Comparison of ENCODE assay signal across 23 cellular contexts in genomic region chr10:100496567-100496966, GRCh38. TPM values are rescaled to one million over a fixed set of nuclear protein-coding genes. Genes with fewer than 3 reads are reported as not detected.
A peak's percentile ranks its signal among the peaks of the same experiment; 100 is the strongest.
DNase-seq lines count a peak whose midpoint lies in the region; ATAC-seq and TF ChIP-seq lines count a peak whose summit lies in the region.
"Had no signal": no experiment of that assay in that cellular context is flagged by ENCODE, and none has a peak within 500 bp of the region (broad histone marks: within the 10 kb centered on the region; RNA-seq: fewer than 3 reads in every experiment).

No MANE protein-coding gene starts in this region.

- H3K4me1 Mint-ChIP-seq in activated CD8-positive, alpha-beta memory T cell treated with anti-CD3 and anti-CD28 coated beads, Interleukin-2, amount 10 ng/mL, durations not matched to agents 7 days and 5 days = peaks cover 57% of the 10 kb centered on the region
- H3K4me1 Mint-ChIP-seq in activated CD8-positive, alpha-beta T cell treated with anti-CD3 and anti-CD28 coated beads for 36 hours (ENCODE audit: low read depth) = peaks cover 17% of the 10 kb centered on the region
- H3K4me1 Mint-ChIP-seq: GM23338, IgD-negative memory B cell had no signal

- H3K9me3 ChIP-seq in tibial artery = no peaks in the 10 kb centered on the region
- H3K9me3 ChIP-seq in gastrocnemius medialis = no peaks in the 10 kb centered on the region
- H3K9me3 ChIP-seq: A549, Caco-2 had no signal

- H3K27me3 Mint-ChIP-seq in activated CD8-positive, alpha-beta memory T cell treated with anti-CD3 and anti-CD28 coated beads, Interleukin-2, amount 10 ng/mL, durations not matched to agents 7 days and 5 days = no peaks in the 10 kb centered on the region
- H3K27me3 Mint-ChIP-seq in activated CD8-positive, alpha-beta T cell treated with anti-CD3 and anti-CD28 coated beads for 36 hours = no peaks in the 10 kb centered on the region
- H3K27me3 Mint-ChIP-seq: CD4-positive, alpha-beta T cell; IgD-negative memory B cell had no signal

- no peak overlapping the region for H3K27ac ChIP-seq in tibial artery
- H3K27ac ChIP-seq in gastrocnemius medialis = no peak overlapping the region
- H3K27ac ChIP-seq: A549 had no signal

- no peak for TF ChIP-seq CTCF in activated CD8-positive, alpha-beta T cell treated with anti-CD3 and anti-CD28 coated beads for 36 hours (IDR thresholded peaks at IDR 0.05)
- TF ChIP-seq CTCF in tibial artery (IDR thresholded peaks at IDR 0.05) (no peak), gastrocnemius medialis (IDR thresholded peaks at IDR 0.05 in 4 of 5, conservative IDR thresholded peaks at IDR 0.05 in 1 of 5) (no peak)

- no peaks in the 10 kb centered on the region for H3K9me3 Mint-ChIP-seq in activated CD8-positive, alpha-beta memory T cell treated with anti-CD3 and anti-CD28 coated beads, Interleukin-2, amount 10 ng/mL, durations not matched to agents 7 days and 5 days (ENCODE audit: low read depth)
- no peaks in the 10 kb centered on the region for H3K9me3 Mint-ChIP-seq in activated CD8-positive, alpha-beta T cell treated with anti-CD3 and anti-CD28 coated beads for 36 hours
- H3K9me3 Mint-ChIP-seq: CD4-positive, alpha-beta T cell; GM23338; IgD-negative memory B cell had no signal

- H3K27me3 ChIP-seq in tibial artery (no peaks in the 10 kb centered on the region), gastrocnemius medialis (no peaks in the 10 kb centered on the region)

- no peak overlapping the region for H3K4me3 ChIP-seq in Jurkat, Clone E6-1 (ENCODE audit: low read length)
- H3K4me3 ChIP-seq in tibial artery (no peak overlapping the region), gastrocnemius medialis (no peak overlapping the region)
- H3K4me3 ChIP-seq: A549, GM12878, GM23338 had no signal

- H3K4me1 ChIP-seq in tibial artery = no peaks in the 10 kb centered on the region
- H3K4me1 ChIP-seq in gastrocnemius medialis = no peaks in the 10 kb centered on the region
- H3K4me1 ChIP-seq: A549, Caco-2 had no signal

- no peak for DNase-seq in activated CD8-positive, alpha-beta memory T cell treated with anti-CD3 and anti-CD28 coated beads, Interleukin-2, amount 10 ng/mL, durations not matched to agents 7 days and 5 days
- no peak for DNase-seq in activated CD8-positive, alpha-beta memory T cell treated with anti-CD3 and anti-CD28 coated beads for 24 hours
- DNase-seq in Jurkat, Clone E6-1 (ENCODE audit: low read depth, low spot score) = peak; percentile 80
- peak; percentile 50 for DNase-seq in activated CD8-positive, alpha-beta T cell treated with anti-CD3 and anti-CD28 coated beads for 36 hours
- peak; percentile 42 for DNase-seq in stimulated activated CD8-positive, alpha-beta memory T cell treated with anti-CD3 and anti-CD28 coated beads, Interleukin-4, amount 100 ng/mL, for 48 hours
- DNase-seq in tibial artery = no peak
- no peak for DNase-seq in gastrocnemius medialis
- DNase-seq: Caco-2; CD4-positive, alpha-beta T cell; GF-D8; HCEC 1CT; NCI-H187; NCI-H226; NCI-H524; NCI-H82; PC-3; RPMI8226; SIG-M5 had no signal

- no peak for ATAC-seq in activated CD8-positive, alpha-beta memory T cell treated with anti-CD3 and anti-CD28 coated beads, Interleukin-2, amount 10 ng/mL, durations not matched to agents 7 days and 5 days
- peak; percentile 60 for ATAC-seq in activated CD8-positive, alpha-beta T cell treated with anti-CD3 and anti-CD28 coated beads for 36 hours
- ATAC-seq in gastrocnemius medialis (no peak), GM19455 (IDR thresholded peaks at IDR 0.05; ENCODE audit: unreplicated experiment) (no peak)
- ATAC-seq: GM12878, GM23338, PC-3 had no signal

- POLR2A ChIA-PET in activated CD8-positive, alpha-beta T cell treated with anti-CD3 and anti-CD28 coated beads for 36 hours (lab: Charles Lee) = interaction anchor here (0.6 to 8.6 kb wide), 5 partner anchors 11 to 141 kb away, joined by 3 to 56 read pairs (median 4); no protein-coding TSS in a partner anchor

- TF ChIP-seq POLR2A in gastrocnemius medialis (IDR thresholded peaks at IDR 0.05) = no peak

- H3K4me3 Mint-ChIP-seq in activated CD8-positive, alpha-beta memory T cell treated with anti-CD3 and anti-CD28 coated beads, Interleukin-2, amount 10 ng/mL, durations not matched to agents 7 days and 5 days = no peak overlapping the region
- H3K4me3 Mint-ChIP-seq in activated CD8-positive, alpha-beta T cell treated with anti-CD3 and anti-CD28 coated beads for 36 hours = no peak overlapping the region
- H3K4me3 Mint-ChIP-seq: CD4-positive, alpha-beta T cell; GM23338; IgD-negative memory B cell had no signal

- peaks cover 45 to 99% (median 63%) of the 10 kb centered on the region in 3 donors for H3K36me3 ChIP-seq in tibial artery
- H3K36me3 ChIP-seq in gastrocnemius medialis = peaks cover 0 to 74% of the 10 kb centered on the region in 2 donors

- peaks cover 68% of the 10 kb centered on the region for H3K36me3 Mint-ChIP-seq in activated CD8-positive, alpha-beta memory T cell treated with anti-CD3 and anti-CD28 coated beads, Interleukin-2, amount 10 ng/mL, durations not matched to agents 7 days and 5 days
- peaks cover 56% of the 10 kb centered on the region for H3K36me3 Mint-ChIP-seq in activated CD8-positive, alpha-beta T cell treated with anti-CD3 and anti-CD28 coated beads for 36 hours (ENCODE audit: low read depth)

- H3K27ac Mint-ChIP-seq in activated CD8-positive, alpha-beta memory T cell treated with anti-CD3 and anti-CD28 coated beads, Interleukin-2, amount 10 ng/mL, durations not matched to agents 7 days and 5 days = peak overlapping the region; percentile 24
- H3K27ac Mint-ChIP-seq in activated CD8-positive, alpha-beta T cell treated with anti-CD3 and anti-CD28 coated beads for 36 hours = peak overlapping the region; percentile 23
- H3K27ac Mint-ChIP-seq: CD4-positive, alpha-beta T cell; GM23338; IgD-negative memory B cell had no signal

- in situ Hi-C loops in gastrocnemius medialis (cut with MboI; ENCODE audit: low sequenced_read_pairs in 4 of 4) = no loop called here

- intact Hi-C loops in activated CD8-positive, alpha-beta T cell treated with anti-CD3 and anti-CD28 coated beads for 36 hours (cut with micrococcal nuclease) = no loop called here
- intact Hi-C loops in tibial artery (cut with DNase I; ENCODE audit: low total_unique reads) = no loop called here
- intact Hi-C loops in gastrocnemius medialis (cut with DNase I; ENCODE audit: low total_unique reads) = no loop called here

- CTCF ChIA-PET in activated CD8-positive, alpha-beta memory T cell treated with anti-CD3 and anti-CD28 coated beads, Interleukin-2, amount 10 ng/mL, durations not matched to agents 7 days and 5 days (lab: Charles Lee) = interaction anchor here (1.8 to 13.1 kb wide), 5 partner anchors 12 to 150 kb away, joined by 3 to 179 read pairs (median 29); partner anchors contain the start of gene SEC31B
- CTCF ChIA-PET in activated CD8-positive, alpha-beta T cell treated with anti-CD3 and anti-CD28 coated beads for 36 hours (lab: Charles Lee) = interaction anchor here (0.6 to 13.5 kb wide), 7 partner anchors 8 to 62 kb away, joined by 3 to 132 read pairs (median 5); no protein-coding TSS in a partner anchor

RNA-seq across cellular contexts. Expression of gene SEC31B, which starts 23.1 kb away (rescaled TPM):
- 100 to 1,000 TPM in 1 of 2 experiments, 10 to 100 TPM in 1; 42.9 to 120 TPM for total RNA-seq in activated CD8-positive, alpha-beta memory T cell treated with anti-CD3 and anti-CD28 coated beads, Interleukin-2, amount 10 ng/mL, durations not matched to agents 7 days and 5 days
- polyA plus RNA-seq in Jurkat, Clone E6-1 (2012; ENCODE audit: insufficient read depth, insufficient read length) = 62.2 TPM
- 10 to 100 TPM; 34.2 to 40.6 TPM for total RNA-seq in activated CD8-positive, alpha-beta T cell treated with anti-CD3 and anti-CD28 coated beads for 36 hours
- 1 to 10 TPM; 1.7 to 3.8 (median 2.1) TPM for total RNA-seq in gastrocnemius medialis

RNA-seq across cellular contexts. Expression of gene NDUFB8, which starts 33.1 kb away (rescaled TPM):
- 100 to 1,000 TPM; 268 to 300 TPM for total RNA-seq in activated CD8-positive, alpha-beta memory T cell treated with anti-CD3 and anti-CD28 coated beads, Interleukin-2, amount 10 ng/mL, durations not matched to agents 7 days and 5 days
- polyA plus RNA-seq in Jurkat, Clone E6-1 (2012; ENCODE audit: insufficient read depth, insufficient read length) = 172 TPM
- 100 to 1,000 TPM; 365 to 384 TPM for total RNA-seq in activated CD8-positive, alpha-beta T cell treated with anti-CD3 and anti-CD28 coated beads for 36 hours
- total RNA-seq in gastrocnemius medialis = 100 to 1,000 TPM; 170 to 229 (median 219) TPM

RNA-seq across cellular contexts. Expression of gene WNT8B, which starts 33.8 kb away (rescaled TPM):
- under 1 TPM in 1 of 2 experiments, not detected in 1; 0.41 TPM for total RNA-seq in activated CD8-positive, alpha-beta memory T cell treated with anti-CD3 and anti-CD28 coated beads, Interleukin-2, amount 10 ng/mL, durations not matched to agents 7 days and 5 days
- polyA plus RNA-seq in Jurkat, Clone E6-1 (2012; ENCODE audit: insufficient read depth, insufficient read length) = 2.2 TPM
- total RNA-seq in activated CD8-positive, alpha-beta T cell treated with anti-CD3 and anti-CD28 coated beads for 36 hours = under 1 TPM; 0.38 to 0.47 TPM
- total RNA-seq in gastrocnemius medialis = not detected
- total RNA-seq: CD4-positive, alpha-beta T cell; GM12878 had no signal
- polyA plus RNA-seq: GM12878, IgD-negative memory B cell had no signal

RNA-seq across cellular contexts. Expression of gene HIF1AN, which starts 39.2 kb away (rescaled TPM):
- 10 to 100 TPM; 49.2 to 53.6 TPM for total RNA-seq in activated CD8-positive, alpha-beta memory T cell treated with anti-CD3 and anti-CD28 coated beads, Interleukin-2, amount 10 ng/mL, durations not matched to agents 7 days and 5 days
- 42.6 TPM for polyA plus RNA-seq in Jurkat, Clone E6-1 (2012; ENCODE audit: insufficient read depth, insufficient read length)
- total RNA-seq in activated CD8-positive, alpha-beta T cell treated with anti-CD3 and anti-CD28 coated beads for 36 hours = 10 to 100 TPM; 35.3 to 36.5 TPM
- 10 to 100 TPM; 21.6 to 25.7 (median 24.0) TPM for total RNA-seq in gastrocnemius medialis

Comparison
In these comparisons a context has a peak if more than half of its experiments do, and no peak if none do; other contexts are left out.
1. DNase-seq: peak in Jurkat, Clone E6-1 (single experiment), activated CD8-positive, alpha-beta T cell treated with anti-CD3 and anti-CD28 coated beads for 36 hours (single experiment) and stimulated activated CD8-positive, alpha-beta memory T cell treated with anti-CD3 and anti-CD28 coated beads, Interleukin-4, amount 100 ng/mL, for 48 hours (single experiment); none in activated CD8-positive, alpha-beta memory T cell treated with anti-CD3 and anti-CD28 coated beads, Interleukin-2, amount 10 ng/mL, durations not matched to agents 7 days and 5 days (single experiment), activated CD8-positive, alpha-beta memory T cell treated with anti-CD3 and anti-CD28 coated beads for 24 hours (single experiment), tibial artery (0 of 2) and gastrocnemius medialis (0 of 2).
2. RNA of gene SEC31B, which starts 23.1 kb away (total RNA-seq): 42.9 to 120 TPM in activated CD8-positive, alpha-beta memory T cell treated with anti-CD3 and anti-CD28 coated beads, Interleukin-2, amount 10 ng/mL, durations not matched to agents 7 days and 5 days and 34.2 to 40.6 TPM in activated CD8-positive, alpha-beta T cell treated with anti-CD3 and anti-CD28 coated beads for 36 hours; 1.7 to 3.8 TPM in gastrocnemius medialis; every median in the first group is over 4 times any median in the second.